In the genomic region with DNA sequence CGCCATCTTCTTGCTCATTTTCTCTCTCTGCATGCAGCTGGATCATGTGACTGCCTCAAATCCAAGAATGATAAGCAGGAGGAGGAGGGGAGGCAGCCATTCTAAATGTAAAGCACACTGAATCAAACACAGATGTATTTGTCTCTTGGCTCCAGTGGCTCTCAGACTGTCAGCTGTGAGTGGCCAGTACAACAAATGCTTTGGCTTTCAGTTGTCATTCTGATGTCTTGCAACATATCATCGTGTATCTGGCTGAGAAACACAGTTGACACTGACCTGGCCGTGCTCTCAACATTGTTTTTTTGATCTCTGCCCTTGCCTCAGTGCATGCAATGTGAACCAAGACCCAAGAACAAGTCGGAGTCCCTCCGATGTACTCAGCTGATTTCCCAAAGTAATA, we compare ENCODE assay signal across 1 cellular context.
TF ChIP-seq lines count a peak whose summit lies in the region.

No MANE protein-coding gene starts in this region.

TF ChIP-seq in SK-N-SH, 30 proteins besides CTCF, POLR2A, EP300 and RAD21:
- TF ChIP-seq ELF1 (IDR thresholded peaks at IDR 0.05), result no peak
- TF ChIP-seq GATA2 (CRISPR knock-in tag; IDR thresholded peaks at IDR 0.05), result no peak
- no peak for TF ChIP-seq EZH2phosphoT487 (IDR thresholded peaks at IDR 0.05; ENCODE audit: borderline replicate concordance, low read depth)
- TF ChIP-seq, protein P1, sequence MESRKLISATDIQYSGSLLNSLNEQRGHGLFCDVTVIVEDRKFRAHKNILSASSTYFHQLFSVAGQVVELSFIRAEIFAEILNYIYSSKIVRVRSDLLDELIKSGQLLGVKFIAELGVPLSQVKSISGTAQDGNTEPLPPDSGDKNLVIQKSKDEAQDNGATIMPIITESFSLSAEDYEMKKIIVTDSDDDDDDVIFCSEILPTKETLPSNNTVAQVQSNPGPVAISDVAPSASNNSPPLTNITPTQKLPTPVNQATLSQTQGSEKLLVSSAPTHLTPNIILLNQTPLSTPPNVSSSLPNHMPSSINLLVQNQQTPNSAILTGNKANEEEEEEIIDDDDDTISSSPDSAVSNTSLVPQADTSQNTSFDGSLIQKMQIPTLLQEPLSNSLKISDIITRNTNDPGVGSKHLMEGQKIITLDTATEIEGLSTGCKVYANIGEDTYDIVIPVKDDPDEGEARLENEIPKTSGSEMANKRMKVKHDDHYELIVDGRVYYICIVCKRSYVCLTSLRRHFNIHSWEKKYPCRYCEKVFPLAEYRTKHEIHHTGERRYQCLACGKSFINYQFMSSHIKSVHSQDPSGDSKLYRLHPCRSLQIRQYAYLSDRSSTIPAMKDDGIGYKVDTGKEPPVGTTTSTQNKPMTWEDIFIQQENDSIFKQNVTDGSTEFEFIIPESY (IDR thresholded peaks at IDR 0.05; ENCODE audit: borderline replicate concordance, low read depth), result no peak
- TF ChIP-seq RFX5 (IDR thresholded peaks at IDR 0.05; ENCODE audit: low read length), result no peak
- no peak for TF ChIP-seq RCOR1 (IDR thresholded peaks at IDR 0.05; ENCODE audit: low read length)
- TF ChIP-seq, protein P2, sequence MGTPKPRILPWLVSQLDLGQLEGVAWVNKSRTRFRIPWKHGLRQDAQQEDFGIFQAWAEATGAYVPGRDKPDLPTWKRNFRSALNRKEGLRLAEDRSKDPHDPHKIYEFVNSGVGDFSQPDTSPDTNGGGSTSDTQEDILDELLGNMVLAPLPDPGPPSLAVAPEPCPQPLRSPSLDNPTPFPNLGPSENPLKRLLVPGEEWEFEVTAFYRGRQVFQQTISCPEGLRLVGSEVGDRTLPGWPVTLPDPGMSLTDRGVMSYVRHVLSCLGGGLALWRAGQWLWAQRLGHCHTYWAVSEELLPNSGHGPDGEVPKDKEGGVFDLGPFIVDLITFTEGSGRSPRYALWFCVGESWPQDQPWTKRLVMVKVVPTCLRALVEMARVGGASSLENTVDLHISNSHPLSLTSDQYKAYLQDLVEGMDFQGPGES (IDR thresholded peaks at IDR 0.05; ENCODE audit: low read depth, low read length), result no peak
- TF ChIP-seq JUND (IDR thresholded peaks at IDR 0.05), result no peak
- no peak for TF ChIP-seq CHD2 (IDR thresholded peaks at IDR 0.05; ENCODE audit: low read length, partially characterized antibody)
- TF ChIP-seq, protein P3, sequence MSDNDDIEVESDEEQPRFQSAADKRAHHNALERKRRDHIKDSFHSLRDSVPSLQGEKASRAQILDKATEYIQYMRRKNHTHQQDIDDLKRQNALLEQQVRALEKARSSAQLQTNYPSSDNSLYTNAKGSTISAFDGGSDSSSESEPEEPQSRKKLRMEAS (IDR thresholded peaks at IDR 0.05; ENCODE audit: low read depth), result no peak
- TF ChIP-seq MEF2A (IDR thresholded peaks at IDR 0.05; ENCODE audit: borderline replicate concordance, low read depth), result no peak
- no peak for TF ChIP-seq SIN3A (IDR thresholded peaks at IDR 0.05; ENCODE audit: borderline replicate concordance, low read depth, low read length)
- TF ChIP-seq MXI1 (IDR thresholded peaks at IDR 0.05; ENCODE audit: low read depth, low read length), result no peak
- TF ChIP-seq GABPA (IDR thresholded peaks at IDR 0.05; ENCODE audit: low read depth), result no peak
- TF ChIP-seq FOSL2 (IDR thresholded peaks at IDR 0.05; ENCODE audit: borderline replicate concordance, low read depth), result no peak
- TF ChIP-seq, protein P4, sequence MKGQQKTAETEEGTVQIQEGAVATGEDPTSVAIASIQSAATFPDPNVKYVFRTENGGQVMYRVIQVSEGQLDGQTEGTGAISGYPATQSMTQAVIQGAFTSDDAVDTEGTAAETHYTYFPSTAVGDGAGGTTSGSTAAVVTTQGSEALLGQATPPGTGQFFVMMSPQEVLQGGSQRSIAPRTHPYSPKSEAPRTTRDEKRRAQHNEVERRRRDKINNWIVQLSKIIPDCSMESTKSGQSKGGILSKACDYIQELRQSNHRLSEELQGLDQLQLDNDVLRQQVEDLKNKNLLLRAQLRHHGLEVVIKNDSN (IDR thresholded peaks at IDR 0.05; ENCODE audit: borderline replicate concordance, low read depth), result no peak
- no peak for TF ChIP-seq RXRA (IDR thresholded peaks at IDR 0.05; ENCODE audit: borderline replicate concordance, low read depth)
- TF ChIP-seq, protein P5, sequence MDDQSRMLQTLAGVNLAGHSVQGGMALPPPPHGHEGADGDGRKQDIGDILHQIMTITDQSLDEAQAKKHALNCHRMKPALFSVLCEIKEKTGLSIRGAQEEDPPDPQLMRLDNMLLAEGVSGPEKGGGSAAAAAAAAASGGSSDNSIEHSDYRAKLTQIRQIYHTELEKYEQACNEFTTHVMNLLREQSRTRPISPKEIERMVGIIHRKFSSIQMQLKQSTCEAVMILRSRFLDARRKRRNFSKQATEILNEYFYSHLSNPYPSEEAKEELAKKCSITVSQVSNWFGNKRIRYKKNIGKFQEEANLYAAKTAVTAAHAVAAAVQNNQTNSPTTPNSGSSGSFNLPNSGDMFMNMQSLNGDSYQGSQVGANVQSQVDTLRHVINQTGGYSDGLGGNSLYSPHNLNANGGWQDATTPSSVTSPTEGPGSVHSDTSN (IDR thresholded peaks at IDR 0.05), result no peak
